9 cellular contexts compared by ENCODE assay signal in the genomic region with DNA sequence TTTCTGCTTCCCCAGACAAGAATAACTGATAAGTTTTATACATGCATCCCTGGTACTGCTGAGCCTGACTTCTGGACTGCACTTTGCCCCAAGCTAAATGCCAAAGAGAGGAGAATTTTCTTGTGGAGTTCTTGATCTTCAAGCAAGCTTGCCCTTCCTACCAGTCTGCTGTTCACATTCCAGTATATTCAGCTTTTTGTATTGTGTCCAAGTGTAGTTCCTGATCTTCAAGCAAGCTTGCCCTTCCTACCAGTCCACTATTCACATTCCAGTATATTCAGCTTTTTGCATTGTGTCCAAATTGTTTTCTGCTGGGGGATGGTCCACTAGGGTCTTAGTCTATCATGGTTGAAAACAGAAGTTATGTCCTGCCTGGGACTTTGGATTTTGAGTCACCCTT. TPM values are rescaled to one million over a fixed set of nuclear protein-coding genes. Genes with fewer than 3 reads are reported as not detected.
DNase-seq lines count a peak whose midpoint lies in the region; ATAC-seq lines count a peak whose summit lies in the region.
"Had no signal": no experiment of that assay in that cellular context is flagged by ENCODE, and none has a peak within 500 bp of the region (broad histone marks: within the 10 kb centered on the region; RNA-seq: fewer than 3 reads in every experiment).

No MANE protein-coding gene starts in this region.

- intact Hi-C loops in activated CD4-positive, alpha-beta T cell treated with anti-CD3 and anti-CD28 coated beads, Interleukin-2, amount 10 ng/mL, durations not matched to agents 24 days and 14 days (cut with micrococcal nuclease): loop anchor here (1.0 to 5.0 kb wide), 6 partner anchors 13 to 579 kb away; a partner anchor contains a TSS

- H3K27ac ChIP-seq in iPS-20b (ENCODE audit: low read length) (peak overlapping the region; percentile 44), subcutaneous abdominal adipose tissue (ENCODE audit: low read depth, low read length) (no peak overlapping the region)

- ATAC-seq in GM21360 (IDR thresholded peaks at IDR 0.05; ENCODE audit: unreplicated experiment) (no peak), HG03342 (IDR thresholded peaks at IDR 0.05; ENCODE audit: unreplicated experiment) (no peak)

- H3K4me3 Mint-ChIP-seq in activated CD4-positive, alpha-beta T cell treated with anti-CD3 and anti-CD28 coated beads, Interleukin-2, amount 10 ng/mL, durations not matched to agents 24 days and 14 days: peak overlapping the region; percentile 96
- H3K4me3 Mint-ChIP-seq in activated CD4-positive, alpha-beta memory T cell treated with anti-CD3 and anti-CD28 coated beads, Interleukin-2, amount 10 ng/mL, durations not matched to agents 7 days and 5 days: peak overlapping the region; percentile 96

- H3K4me1 ChIP-seq in iPS-20b (ENCODE audit: insufficient read depth, low read length) (peaks cover 40% of the 10 kb centered on the region), subcutaneous abdominal adipose tissue (ENCODE audit: control insufficient read depth in 5 of 5, insufficient read depth in 5 of 5, low read length in 5 of 5) (peaks cover 3 to 27% (median 24%) of the 10 kb centered on the region in 5 donors)

- peak overlapping the region; percentile 88 for H3K4me3 ChIP-seq in iPS-20b (ENCODE audit: low read length)
- H3K4me3 ChIP-seq in subcutaneous abdominal adipose tissue (ENCODE audit: low read depth in 1 of 5, low read length in 5 of 5): peak overlapping the region; percentile 89 to 100 (median 96)

- H3K27me3 Mint-ChIP-seq in activated CD4-positive, alpha-beta T cell treated with anti-CD3 and anti-CD28 coated beads, Interleukin-2, amount 10 ng/mL, durations not matched to agents 24 days and 14 days: peaks cover 27% of the 10 kb centered on the region
- H3K27me3 Mint-ChIP-seq in activated CD4-positive, alpha-beta memory T cell treated with anti-CD3 and anti-CD28 coated beads, Interleukin-2, amount 10 ng/mL, durations not matched to agents 7 days and 5 days: peaks cover 32% of the 10 kb centered on the region

- peak overlapping the region; percentile 95 for H3K9ac ChIP-seq in iPS-20b (ENCODE audit: low read depth, low read length)
- H3K9ac ChIP-seq in subcutaneous abdominal adipose tissue (ENCODE audit: low read length in 5 of 5): peak overlapping the region in 2 of 5 donors; percentile 90 to 92

- peaks cover 15% of the 10 kb centered on the region for H3K36me3 Mint-ChIP-seq in activated CD4-positive, alpha-beta T cell treated with anti-CD3 and anti-CD28 coated beads, Interleukin-2, amount 10 ng/mL, durations not matched to agents 24 days and 14 days (ENCODE audit: low read depth)
- peaks cover 22% of the 10 kb centered on the region for H3K36me3 Mint-ChIP-seq in activated CD4-positive, alpha-beta memory T cell treated with anti-CD3 and anti-CD28 coated beads, Interleukin-2, amount 10 ng/mL, durations not matched to agents 7 days and 5 days (ENCODE audit: low read depth)

- H3K36me3 ChIP-seq in iPS-20b (ENCODE audit: insufficient read depth, low read depth, low read length): peaks cover 5% of the 10 kb centered on the region
- H3K36me3 ChIP-seq in subcutaneous abdominal adipose tissue (ENCODE audit: control insufficient read depth in 5 of 5, insufficient read depth in 5 of 5, low read length in 5 of 5): peaks cover 0 to 3% (median 0%) of the 10 kb centered on the region in 5 donors

- peaks cover 29% of the 10 kb centered on the region for H3K4me1 Mint-ChIP-seq in activated CD4-positive, alpha-beta T cell treated with anti-CD3 and anti-CD28 coated beads, Interleukin-2, amount 10 ng/mL, durations not matched to agents 24 days and 14 days
- H3K4me1 Mint-ChIP-seq in activated CD4-positive, alpha-beta memory T cell treated with anti-CD3 and anti-CD28 coated beads, Interleukin-2, amount 10 ng/mL, durations not matched to agents 7 days and 5 days: peaks cover 30% of the 10 kb centered on the region

- DNase-seq in activated CD4-positive, alpha-beta T cell treated with anti-CD3 and anti-CD28 coated beads, Interleukin-2, amount 10 ng/mL, durations not matched to agents 24 days and 14 days: no peak
- DNase-seq in activated CD4-positive, alpha-beta T cell treated with anti-CD3 and anti-CD28 coated beads for 4 hours: no peak
- DNase-seq in activated CD4-positive, alpha-beta memory T cell treated with anti-CD3 and anti-CD28 coated beads, Interleukin-2, amount 10 ng/mL, durations not matched to agents 7 days and 5 days: no peak
- no peak for DNase-seq in NCI-H1092 (lab: John Stamatoyannopoulos, UW)
- DNase-seq: GOT3 had no signal

- H3K9me3 ChIP-seq in iPS-20b (ENCODE audit: insufficient read depth, low read depth, low read length): no peaks in the 10 kb centered on the region
- no peaks in the 10 kb centered on the region for H3K9me3 ChIP-seq in subcutaneous abdominal adipose tissue (ENCODE audit: control insufficient read depth in 5 of 5, low read length in 5 of 5)

- POLR2A ChIA-PET in activated CD4-positive, alpha-beta memory T cell treated with anti-CD3 and anti-CD28 coated beads, Interleukin-2, amount 10 ng/mL, durations not matched to agents 7 days and 5 days (lab: Charles Lee): interaction anchor here (0.9 to 2.9 kb wide), 11 partner anchors 9 to 1106 kb away, joined by 3 to 39 read pairs (median 5); a partner anchor contains a TSS

- CTCF ChIA-PET in activated CD4-positive, alpha-beta memory T cell treated with anti-CD3 and anti-CD28 coated beads, Interleukin-2, amount 10 ng/mL, durations not matched to agents 7 days and 5 days (lab: Charles Lee): interaction anchor here (1.4 to 1.6 kb wide), 2 partner anchors 25 to 94 kb away, joined by 8 to 10 read pairs; no protein-coding TSS in a partner anchor

- H3K27ac Mint-ChIP-seq in activated CD4-positive, alpha-beta T cell treated with anti-CD3 and anti-CD28 coated beads, Interleukin-2, amount 10 ng/mL, durations not matched to agents 24 days and 14 days: peak overlapping the region; percentile 92
- peak overlapping the region; percentile 86 for H3K27ac Mint-ChIP-seq in activated CD4-positive, alpha-beta memory T cell treated with anti-CD3 and anti-CD28 coated beads, Interleukin-2, amount 10 ng/mL, durations not matched to agents 7 days and 5 days

- peaks cover 6% of the 10 kb centered on the region for H3K9me3 Mint-ChIP-seq in activated CD4-positive, alpha-beta T cell treated with anti-CD3 and anti-CD28 coated beads, Interleukin-2, amount 10 ng/mL, durations not matched to agents 24 days and 14 days
- H3K9me3 Mint-ChIP-seq in activated CD4-positive, alpha-beta memory T cell treated with anti-CD3 and anti-CD28 coated beads, Interleukin-2, amount 10 ng/mL, durations not matched to agents 7 days and 5 days: no peaks in the 10 kb centered on the region

- H3K27me3 ChIP-seq in iPS-20b (ENCODE audit: insufficient read depth, low read length) (peaks cover 9% of the 10 kb centered on the region; the same call in 1 of the 2 replicates), subcutaneous abdominal adipose tissue (ENCODE audit: control insufficient read depth in 5 of 5, insufficient read depth in 4 of 5, low read length in 5 of 5) (no peaks in the 10 kb centered on the region)

RNA-seq across cellular contexts. Expression of a gene that starts 0.9 kb away (rescaled TPM):
- 44.9 and 48.3 TPM in 2 replicates for total RNA-seq in activated CD4-positive, alpha-beta T cell treated with anti-CD3 and anti-CD28 coated beads, Interleukin-2, amount 10 ng/mL, durations not matched to agents 24 days and 14 days
- 10 to 100 TPM; 52.6 to 53.7 TPM for total RNA-seq in activated CD4-positive, alpha-beta memory T cell treated with anti-CD3 and anti-CD28 coated beads, Interleukin-2, amount 10 ng/mL, durations not matched to agents 7 days and 5 days

RNA-seq across cellular contexts. Expression of a gene that starts 13.1 kb away (rescaled TPM):
- total RNA-seq in activated CD4-positive, alpha-beta T cell treated with anti-CD3 and anti-CD28 coated beads, Interleukin-2, amount 10 ng/mL, durations not matched to agents 24 days and 14 days: 1.3 and 1.7 TPM in 2 replicates
- 1 to 10 TPM; 2.6 to 2.9 TPM for total RNA-seq in activated CD4-positive, alpha-beta memory T cell treated with anti-CD3 and anti-CD28 coated beads, Interleukin-2, amount 10 ng/mL, durations not matched to agents 7 days and 5 days
